Comparison of ENCODE assay signal across 2 cellular contexts in the genomic region with DNA sequence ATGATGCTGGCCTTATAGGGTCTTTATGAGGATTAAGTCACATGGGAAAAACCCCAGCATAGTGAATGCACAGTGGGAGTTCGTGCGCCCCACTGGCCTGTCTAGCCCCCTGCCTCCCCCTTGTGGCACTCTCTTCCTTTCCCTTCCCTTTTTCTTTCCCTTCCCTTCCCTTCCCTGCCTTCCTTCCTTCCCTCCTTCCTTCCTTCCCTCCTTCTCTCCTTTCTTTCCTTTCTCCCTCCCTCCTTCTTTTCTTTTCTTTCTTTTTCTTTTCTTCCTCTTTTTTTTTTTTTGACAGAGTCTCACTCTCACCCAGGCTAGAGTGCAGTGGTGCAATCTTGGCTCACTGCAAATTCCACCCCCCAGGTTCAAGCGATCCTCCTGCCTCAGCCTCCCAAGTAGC.
A peak's percentile ranks its signal among the peaks of the same experiment; 100 is the strongest.
TF ChIP-seq lines count a peak whose summit lies in the region.

No MANE protein-coding gene starts in this region.

TF ChIP-seq in HEK293, 187 proteins besides CTCF, POLR2A, EP300 and RAD21:
- TF ChIP-seq KLF8 (tag by site-specific recombination; IDR thresholded peaks at IDR 0.05): no peak
- 0 out of 2 replicates have a peak, but pooled peaks have one; percentile 8 for TF ChIP-seq ZIC2 (tag by site-specific recombination; IDR thresholded peaks at IDR 0.05)
- peak; percentile 49; the same call in 1 of the 2 replicates for TF ChIP-seq PRDM1 (tag by site-specific recombination; IDR thresholded peaks at IDR 0.05)
- TF ChIP-seq KLF9 (tag by site-specific recombination; IDR thresholded peaks at IDR 0.05; ENCODE audit: low read depth): no peak
- no peak for TF ChIP-seq ZNF248 (tag by site-specific recombination; IDR thresholded peaks at IDR 0.05)
- no peak for TF ChIP-seq ZNF404 (tag by site-specific recombination; IDR thresholded peaks at IDR 0.05)
- peak; percentile 64 for TF ChIP-seq ZNF366 (tag by site-specific recombination; conservative IDR thresholded peaks at IDR 0.05)
- no peak for TF ChIP-seq ZNF26 (tag by site-specific recombination; IDR thresholded peaks at IDR 0.05)
- TF ChIP-seq, protein P1, sequence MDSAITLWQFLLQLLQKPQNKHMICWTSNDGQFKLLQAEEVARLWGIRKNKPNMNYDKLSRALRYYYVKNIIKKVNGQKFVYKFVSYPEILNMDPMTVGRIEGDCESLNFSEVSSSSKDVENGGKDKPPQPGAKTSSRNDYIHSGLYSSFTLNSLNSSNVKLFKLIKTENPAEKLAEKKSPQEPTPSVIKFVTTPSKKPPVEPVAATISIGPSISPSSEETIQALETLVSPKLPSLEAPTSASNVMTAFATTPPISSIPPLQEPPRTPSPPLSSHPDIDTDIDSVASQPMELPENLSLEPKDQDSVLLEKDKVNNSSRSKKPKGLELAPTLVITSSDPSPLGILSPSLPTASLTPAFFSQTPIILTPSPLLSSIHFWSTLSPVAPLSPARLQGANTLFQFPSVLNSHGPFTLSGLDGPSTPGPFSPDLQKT (IDR thresholded peaks at IDR 0.05; ENCODE audit: borderline replicate concordance, low read depth, low read length): no peak

TF ChIP-seq in K562, 482 proteins besides CTCF, POLR2A, EP300 and RAD21 (continued from another document):
- peak; percentile 75 for TF ChIP-seq ZNF512 (tag; IDR thresholded peaks at IDR 0.05)
- TF ChIP-seq MTF1 (CRISPR knock-in tag; IDR thresholded peaks at IDR 0.05; ENCODE audit: borderline replicate concordance): no peak
